Comparison of ENCODE assay signal across 9 cellular contexts in genomic region chr1:200028586-200029034, GRCh38. TPM values are rescaled to one million over a fixed set of nuclear protein-coding genes. Genes with fewer than 3 reads are reported as not detected.
DNase-seq lines count a peak whose midpoint lies in the region; ATAC-seq and TF ChIP-seq lines count a peak whose summit lies in the region.
"Had no signal": no experiment of that assay in that cellular context is flagged by ENCODE, and none has a peak within 500 bp of the region (broad histone marks: within the 10 kb centered on the region; RNA-seq: fewer than 3 reads in every experiment).

No MANE protein-coding gene starts in this region.

- no peak for TF ChIP-seq CTCF in SU-DHL-6 (IDR thresholded peaks at IDR 0.05; ENCODE audit: insufficient read depth, low read length, poor library complexity, severe bottlenecking)

- H3K4me3 ChIP-seq in SU-DHL-6 (ENCODE audit: insufficient read depth, low read length, poor library complexity, severe bottlenecking) = peak overlapping the region; percentile 65
- H3K4me3 ChIP-seq in right cardiac atrium (ENCODE audit: low read length) = peak overlapping the region; percentile 79
- H3K4me3 ChIP-seq in skin epidermis = peak overlapping the region in 6 of 7 experiments; percentile 16 to 47 (median 28)

- WGBS in right cardiac atrium = 11% methylated on average over 2 of the region's 2 CpGs

- no peak for ATAC-seq in right cardiac atrium
- no peak for ATAC-seq in GM19397 (IDR thresholded peaks at IDR 0.05; ENCODE audit: unreplicated experiment)

- DNase-seq in DMS 273 (lab: John Stamatoyannopoulos, UW; ENCODE audit: unreplicated experiment) = peak; percentile 39
- DNase-seq in DMS 273 treated with DMSO at 0.1 percent for 48 hours (lab: John Stamatoyannopoulos, UW) = no peak
- no peak for DNase-seq in right cardiac atrium
- DNase-seq in posterior cingulate gyrus = no peak
- no peak for DNase-seq in SW 1271 (lab: John Stamatoyannopoulos, UW)

- H3K27me3 ChIP-seq in SU-DHL-6 (ENCODE audit: low read length) (no peaks in the 10 kb centered on the region), right cardiac atrium (ENCODE audit: control insufficient read depth, insufficient read depth) (no peaks in the 10 kb centered on the region)

- H3K9me3 ChIP-seq in SU-DHL-6 (ENCODE audit: insufficient read depth, low read length) (no peaks in the 10 kb centered on the region), right cardiac atrium (ENCODE audit: control insufficient read depth, low read length) (no peaks in the 10 kb centered on the region)

- H3K27ac ChIP-seq in SU-DHL-6 (ENCODE audit: low read depth, low read length) = no peak overlapping the region
- H3K27ac ChIP-seq in right cardiac atrium (ENCODE audit: low read length) = no peak overlapping the region
- peak overlapping the region in 1 of 21 experiments; percentile 54 for H3K27ac ChIP-seq in skin epidermis

- H3K4me2 ChIP-seq in SU-DHL-6 (ENCODE audit: low read depth, low read length, poor library complexity, severe bottlenecking) = peak overlapping the region; percentile 90

- intact Hi-C loops in right cardiac atrium (cut with DNase I) (no loop called here), posterior cingulate gyrus (cut with DNase I) (no loop called here)

- no peaks in the 10 kb centered on the region for H3K9me2 ChIP-seq in SU-DHL-6 (replicated peaks; ENCODE audit: insufficient read depth, low read length)

- peaks cover 6% of the 10 kb centered on the region; the same call in 1 of the 2 replicates for H3F3A ChIP-seq in SU-DHL-6 (ENCODE audit: insufficient read depth)

- no peaks in the 10 kb centered on the region for H4K20me1 ChIP-seq in SU-DHL-6 (ENCODE audit: low read depth, low read length)

- H2AFZ ChIP-seq in SU-DHL-6 (ENCODE audit: low read depth, low read length, severe bottlenecking) = peak overlapping the region; percentile 93

- no peaks in the 10 kb centered on the region for H3K36me3 ChIP-seq in SU-DHL-6 (ENCODE audit: low read length)

- H3K79me2 ChIP-seq in SU-DHL-6 (ENCODE audit: insufficient read depth, low read length) = no peaks in the 10 kb centered on the region

- no peaks in the 10 kb centered on the region for H3K4me1 ChIP-seq in right cardiac atrium (ENCODE audit: control insufficient read depth, insufficient read depth, low read length)

- peak overlapping the region; percentile 61 for H3K9ac ChIP-seq in SU-DHL-6 (ENCODE audit: low read length)

RNA-seq across cellular contexts. Expression of gene NR5A2, which starts 1.1 kb away (rescaled TPM):
- under 1 TPM; 0.32 to 0.58 (median 0.50) TPM for total RNA-seq in right cardiac atrium
- 0.52 TPM for polyA plus RNA-seq in right cardiac atrium
- total RNA-seq: LHCN-M2 had no signal

Comparison
In these comparisons a context has a peak if more than half of its experiments do, and no peak if none do; other contexts are left out.
1. H3K4me3 ChIP-seq: peak in every context shown above with its lines; median percentile 79 in right cardiac atrium; 65 in SU-DHL-6; 28 in skin epidermis.